ENCODE assay signal across 31 cellular contexts in the genomic region with DNA sequence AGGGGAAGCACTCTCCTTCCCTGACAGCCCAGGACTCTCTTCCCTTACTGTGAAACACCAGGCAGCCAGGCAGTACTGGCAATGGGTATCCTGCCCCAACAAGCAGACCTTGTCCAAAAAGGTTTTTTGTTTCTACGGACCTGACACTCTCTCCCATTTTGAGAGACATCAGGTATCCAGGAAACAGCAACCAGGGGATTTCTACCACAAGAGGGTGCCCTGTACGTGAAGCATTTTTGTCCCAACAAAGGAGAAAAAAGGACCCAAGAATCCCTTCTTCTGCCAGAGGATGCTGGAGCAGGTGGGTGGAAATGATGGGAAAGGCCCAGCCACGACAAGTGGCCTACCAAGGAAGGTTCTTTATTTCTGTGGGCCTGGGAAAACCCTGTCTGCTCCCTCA.
DNase-seq lines count a peak whose midpoint lies in the region; ATAC-seq and TF ChIP-seq lines count a peak whose summit lies in the region.
"Had no signal": no experiment of that assay in that cellular context is flagged by ENCODE, and none has a peak within 500 bp of the region (broad histone marks: within the 10 kb centered on the region; RNA-seq: fewer than 3 reads in every experiment).

No MANE protein-coding gene starts in this region.

- peak; percentile 21 for DNase-seq in NCI-H748 (lab: John Stamatoyannopoulos, UW; ENCODE audit: unreplicated experiment)
- no peak for DNase-seq in NCI-H748 treated with DMSO at 0.1 percent for 48 hours (lab: John Stamatoyannopoulos, UW)
- DNase-seq in iPS-NIHi11 (ENCODE audit: low spot score): peak; percentile 8
- DNase-seq in DMS153 treated with DMSO at 0.1 percent for 48 hours (lab: John Stamatoyannopoulos, UW; ENCODE audit: unreplicated experiment): no peak
- no peak for DNase-seq in NCI-H187 (lab: John Stamatoyannopoulos, UW)
- no peak for DNase-seq in GDM1 (lab: John Stamatoyannopoulos, UW)
- DNase-seq: activated CD4-positive, alpha-beta memory T cell treated with anti-CD3 and anti-CD28 coated beads for 36 hours; activated CD4-positive, alpha-beta T cell treated with anti-CD3 and anti-CD28 coated beads for 1 hour; activated naive CD4-positive, alpha-beta T cell treated with anti-CD3 and anti-CD28 coated beads, Interleukin-2, amount 10 ng/mL, durations not matched to agents 7 days and 5 days; adrenal gland; CD8-positive, alpha-beta memory T cell; DMS 273 treated with DMSO at 0.1 percent for 48 hours; dorsolateral prefrontal cortex; heart right ventricle; KBM-7; lower lobe of right lung; MG63; natural killer cell; NCI-H1105 treated with DMSO at 0.1 percent for 48 hours; NCI-H2081; NCI-H345; NCI-H69; Peyer's patch; SHP77 treated with DMSO at 0.1 percent for 48 hours; stimulated activated naive CD4-positive, alpha-beta T cell treated with Interleukin-2 at 50 U/mL for 16 hours; T-helper 2 cell; upper lobe of left lung had no signal

- TF ChIP-seq CTCF in VCaP (conservative IDR thresholded peaks at IDR 0.05): peak; percentile 19; the same call in 1 of the 2 replicates

- H3K27ac ChIP-seq in VCaP: no peak overlapping the region
- H3K27ac ChIP-seq: adrenal gland, dorsolateral prefrontal cortex, heart right ventricle, lower lobe of right lung, Peyer's patch, right atrium auricular region, suprapubic skin, upper lobe of left lung had no signal

- ATAC-seq in GM19463 (IDR thresholded peaks at IDR 0.05; ENCODE audit: unreplicated experiment): no peak
- ATAC-seq: heart right ventricle, lower lobe of right lung, natural killer cell had no signal

Comparison
In these comparisons a context has a peak if more than half of its experiments do, and no peak if none do; other contexts are left out.
1. DNase-seq: peak in NCI-H748 (single experiment) and iPS-NIHi11 (single experiment); none in NCI-H748 treated with DMSO at 0.1 percent for 48 hours (single experiment), DMS153 treated with DMSO at 0.1 percent for 48 hours (single experiment), NCI-H187 (0 of 2) and GDM1 (single experiment).